In the genomic region with DNA sequence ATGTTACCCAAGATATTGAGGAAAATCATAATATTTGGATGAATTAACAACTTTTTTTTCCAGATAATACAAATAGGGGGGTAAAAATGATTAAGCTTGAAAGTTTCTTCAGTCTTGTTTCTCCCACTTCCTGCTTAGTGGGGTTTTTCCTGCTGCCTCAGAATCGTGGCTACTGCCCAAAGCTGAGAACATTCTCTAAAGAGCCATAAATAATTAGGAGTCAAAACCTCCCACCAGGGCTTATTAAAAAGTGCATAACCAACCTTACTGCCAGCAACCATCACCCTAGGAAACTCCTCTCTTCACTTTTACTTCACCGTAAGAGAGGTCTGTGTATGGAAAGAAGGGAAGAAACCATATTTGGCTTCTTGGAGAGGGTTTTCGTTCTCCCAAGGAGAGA, we compare ENCODE assay signal across 12 cellular contexts. TPM values are rescaled to one million over a fixed set of nuclear protein-coding genes. Genes with fewer than 3 reads are reported as not detected.
A peak's percentile ranks its signal among the peaks of the same experiment; 100 is the strongest.
DNase-seq lines count a peak whose midpoint lies in the region; ATAC-seq, FAIRE-seq and TF ChIP-seq lines count a peak whose summit lies in the region.
"Had no signal": no experiment of that assay in that cellular context is flagged by ENCODE, and none has a peak within 500 bp of the region (broad histone marks: within the 10 kb centered on the region; RNA-seq: fewer than 3 reads in every experiment).

No MANE protein-coding gene starts in this region.

- peak overlapping the region; percentile 77 for H3K27ac ChIP-seq in HUES48 (ENCODE audit: low read depth, low read length)
- peak overlapping the region; percentile 86 for H3K27ac ChIP-seq in keratinocyte (ENCODE audit: control insufficient read depth, insufficient read depth, low read length)
- H3K27ac ChIP-seq in upper lobe of right lung, result no peak overlapping the region

- H3K9me3 ChIP-seq in HUES48 (ENCODE audit: control insufficient read depth, insufficient read depth, low read length), result no peaks in the 10 kb centered on the region
- H3K9me3 ChIP-seq in keratinocyte (ENCODE audit: control insufficient read depth, low read depth, low read length), result no peaks in the 10 kb centered on the region
- no peaks in the 10 kb centered on the region for H3K9me3 ChIP-seq in upper lobe of right lung

- peaks cover 29% of the 10 kb centered on the region for H3K4me1 ChIP-seq in HUES48 (ENCODE audit: control insufficient read depth, insufficient read depth, low read length)
- H3K4me1 ChIP-seq in keratinocyte (ENCODE audit: control insufficient read depth, extremely low read depth, insufficient read depth, low read length), result peaks cover 17% of the 10 kb centered on the region
- H3K4me1 ChIP-seq in upper lobe of right lung, result peaks cover 10% of the 10 kb centered on the region

- no peak for TF ChIP-seq CTCF in keratinocyte (optimal IDR thresholded peaks at IDR 0.05 in 1 of 3, IDR thresholded peaks at IDR 0.05 in 1 of 3, conservative IDR thresholded peaks at IDR 0.05 in 1 of 3; ENCODE audit: extremely low read depth in 1 of 3, insufficient read depth in 2 of 3, low read length in 3 of 3)
- TF ChIP-seq CTCF in upper lobe of right lung (IDR thresholded peaks at IDR 0.05), result no peak
- no peak for TF ChIP-seq CTCF in GM20000 (IDR thresholded peaks at IDR 0.05; ENCODE audit: extremely low read depth, missing control alignments)

- peaks cover 2% of the 10 kb centered on the region for H3K9me1 ChIP-seq in keratinocyte (ENCODE audit: control insufficient read depth, extremely low read depth, insufficient read depth, low read length)

- no peak for ATAC-seq in esophagus mucosa
- ATAC-seq in upper lobe of right lung, result no peak
- ATAC-seq in HG02970 (IDR thresholded peaks at IDR 0.05; ENCODE audit: low FRiP score, unreplicated experiment), result no peak
- ATAC-seq: left lobe of liver had no signal

- intact Hi-C loops in upper lobe of right lung (cut with DNase I), result no loop called here

- dilution Hi-C loops in keratinocyte (cut with MboI; ENCODE audit: extremely low pct_ligation_motif_present, low sequenced_read_pairs), result no loop called here

- no peaks in the 10 kb centered on the region for H3K27me3 ChIP-seq in HUES48 (ENCODE audit: control insufficient read depth, insufficient read depth, low read length)
- H3K27me3 ChIP-seq in keratinocyte (ENCODE audit: control insufficient read depth, extremely low read depth, insufficient read depth, low read length), result no peaks in the 10 kb centered on the region
- no peaks in the 10 kb centered on the region for H3K27me3 ChIP-seq in upper lobe of right lung

- H3K9ac ChIP-seq in HUES48 (ENCODE audit: low read depth, low read length), result no peak overlapping the region
- H3K9ac ChIP-seq in keratinocyte (ENCODE audit: control insufficient read depth, extremely low read depth, insufficient read depth, low read length), result no peak overlapping the region

- no peak overlapping the region for H3K4me2 ChIP-seq in keratinocyte (ENCODE audit: control insufficient read depth, extremely low read depth, insufficient read depth, low read depth, low read length)

- H3K4me3 ChIP-seq in HUES48 (ENCODE audit: low read depth, low read length), result no peak overlapping the region
- H3K4me3 ChIP-seq in keratinocyte (ENCODE audit: control insufficient read depth in 2 of 3, extremely low read depth in 1 of 3, insufficient read depth in 2 of 3, low read depth in 1 of 3, low read length in 3 of 3), result no peak overlapping the region
- H3K4me3 ChIP-seq in skeletal muscle cell (ENCODE audit: low read depth, low read length), result no peak overlapping the region
- no peak overlapping the region for H3K4me3 ChIP-seq in upper lobe of right lung

- H3K36me3 ChIP-seq in HUES48 (ENCODE audit: control insufficient read depth, insufficient read depth, low read length) (0 out of 2 replicates have a peak, but pooled peaks cover 6% of the 10 kb centered on the region), keratinocyte (ENCODE audit: control insufficient read depth in 2 of 2, extremely low read depth in 1 of 2, insufficient read depth in 2 of 2, low read length in 2 of 2) (no peaks in the 10 kb centered on the region), upper lobe of right lung (peaks cover 4% of the 10 kb centered on the region)

- FAIRE-seq in keratinocyte (lab: Jason Lieb, UNC), result no peak

- H2AFZ ChIP-seq in keratinocyte (ENCODE audit: control insufficient read depth, low read length), result no peak overlapping the region

- H3K79me2 ChIP-seq in keratinocyte (ENCODE audit: control insufficient read depth, insufficient read depth, low read length), result no peaks in the 10 kb centered on the region

- DNase-seq in astrocyte of the hippocampus (ENCODE audit: low read depth, low spot score) (peak; percentile 71), keratinocyte (ENCODE audit: low read depth, low spot score) (no peak), skeletal muscle cell (ENCODE audit: low read depth) (peak; percentile 31), upper lobe of right lung (no peak), GM20000 (ENCODE audit: low spot score) (no peak)
- DNase-seq: activated CD8-positive, alpha-beta memory T cell treated with anti-CD3 and anti-CD28 coated beads, Interleukin-2, amount 50 U/mL, for 48 hours; Calu3; NCI-H1694 treated with DMSO at 0.1 percent for 48 hours had no signal

- H4K20me1 ChIP-seq in keratinocyte (ENCODE audit: control insufficient read depth, extremely low read depth, insufficient read depth, low read length), result no peaks in the 10 kb centered on the region

RNA-seq across cellular contexts. Expression of gene LCA5, which starts 9.0 kb away (rescaled TPM):
- 0.87 to 1.6 TPM (median 1.0 TPM) in 3 replicates for polyA plus RNA-seq in keratinocyte
- polyA plus RNA-seq in keratinocyte (2011; ENCODE audit: low read depth), result 2.5 TPM
- polyA plus RNA-seq in keratinocyte (2011; cell fraction: cytosol; rRNA removed), result 0.75 and 1.4 TPM in 2 replicates
- 1.7 and 2.2 TPM in 2 replicates for polyA plus RNA-seq in keratinocyte (2011; cell fraction: nucleus; rRNA removed)
- 0.87 and 1.2 TPM in 2 replicates for polyA plus RNA-seq in keratinocyte (2012; ENCODE audit: low replicate concordance)
- polyA minus RNA-seq in keratinocyte, result 0.23 to 1.7 TPM (median 1.1 TPM) in 3 replicates
- polyA minus RNA-seq in keratinocyte (2011; cell fraction: cytosol; rRNA and poly(A)+ RNA removed), result 1.2 TPM
- 3.0 and 6.1 TPM in 2 replicates for polyA minus RNA-seq in keratinocyte (2011; cell fraction: nucleus; rRNA and poly(A)+ RNA removed)
- total RNA-seq in esophagus mucosa (0.80 TPM), upper lobe of right lung (5.4 TPM)

Comparison
In these comparisons a context has a peak if more than half of its experiments do, and no peak if none do; other contexts are left out.
1. DNase-seq: peak in astrocyte of the hippocampus (single experiment) and skeletal muscle cell (single experiment); none in keratinocyte (single experiment), upper lobe of right lung (single experiment) and GM20000 (single experiment).